Comparison of ENCODE assay signal across 1 cellular context in genomic region chr7:142908921-142909870, GRCh38.
A peak's percentile ranks its signal among the peaks of the same experiment; 100 is the strongest.
TF ChIP-seq lines count a peak whose summit lies in the region.

No MANE protein-coding gene starts in this region.

TF ChIP-seq in K562, 482 proteins besides CTCF, POLR2A, EP300 and RAD21 (continues in another document):
- TF ChIP-seq SIX5 (IDR thresholded peaks at IDR 0.05; ENCODE audit: borderline replicate concordance in 1 of 2, insufficient read depth in 1 of 2, low read depth in 1 of 2, low read length in 2 of 2) (no peak), FOXM1 (IDR thresholded peaks at IDR 0.05; ENCODE audit: low read depth) (no peak), FOXM1 (CRISPR knock-in tag; IDR thresholded peaks at IDR 0.05; ENCODE audit: low read depth) (peak; percentile 54; the same call in 1 of the 2 replicates), ZNF318 (IDR thresholded peaks at IDR 0.05; ENCODE audit: borderline replicate concordance in 1 of 2, low read depth in 1 of 2) (no peak), CREB1 (IDR thresholded peaks at IDR 0.05) (no peak), CREB1 (CRISPR knock-in tag; IDR thresholded peaks at IDR 0.05) (0 out of 2 replicates have a peak, but pooled peaks have one; percentile 10), GABPB1 (CRISPR knock-in tag; IDR thresholded peaks at IDR 0.05) (peak; percentile 36; the same call in 1 of the 2 replicates), GTF2E2 (tag; IDR thresholded peaks at IDR 0.05) (no peak), ZNF197 (CRISPR knock-in tag; IDR thresholded peaks at IDR 0.05; ENCODE audit: low read depth) (no peak), ID3 (CRISPR knock-in tag; IDR thresholded peaks at IDR 0.05) (no peak), ID3 (tag; IDR thresholded peaks at IDR 0.05) (peak; percentile 54; the same call in 1 of the 2 replicates), SMARCE1 (IDR thresholded peaks at IDR 0.05) (no peak), FOXJ2 (tag; IDR thresholded peaks at IDR 0.05) (0 out of 2 replicates have a peak, but pooled peaks have one; percentile 21), NR2C2 (CRISPR knock-in tag; IDR thresholded peaks at IDR 0.05) (no peak), NR2C2 (tag; IDR thresholded peaks at IDR 0.05) (peak; percentile 35; the same call in 1 of the 2 replicates), POLR3G (IDR thresholded peaks at IDR 0.05; ENCODE audit: extremely low read depth, insufficient read length, insufficient replicate concordance) (no peak), ZNF431 (CRISPR knock-in tag; IDR thresholded peaks at IDR 0.05) (no peak), ZBTB12 (CRISPR knock-in tag; IDR thresholded peaks at IDR 0.05) (no peak), MAX (CRISPR knock-in tag; IDR thresholded peaks at IDR 0.05) (0 out of 2 replicates have a peak, but pooled peaks have one; percentile 39), RBFOX2 (IDR thresholded peaks at IDR 0.05; ENCODE audit: low read depth, low read length) (no peak), ETV1 (tag; conservative IDR thresholded peaks at IDR 0.05; ENCODE audit: low read depth) (no peak), HNRNPH1 (optimal IDR thresholded peaks at IDR 0.05; ENCODE audit: low read depth, low read length) (no peak), JUN (IDR thresholded peaks at IDR 0.05; ENCODE audit: borderline replicate concordance, low read depth, low read length) (no peak), JUN (CRISPR knock-in tag; IDR thresholded peaks at IDR 0.05; ENCODE audit: borderline replicate concordance) (no peak), HDAC8 (tag; IDR thresholded peaks at IDR 0.05) (no peak), CHD7 (IDR thresholded peaks at IDR 0.05; ENCODE audit: low read depth, low read length) (no peak), ARID4B (CRISPR knock-in tag; IDR thresholded peaks at IDR 0.05) (no peak), MLX (CRISPR knock-in tag; conservative IDR thresholded peaks at IDR 0.05) (no peak), CBFA2T2 (conservative IDR thresholded peaks at IDR 0.05) (no peak)
